25 cellular contexts compared by ENCODE assay signal in genomic region chr13:23987331-23987730, GRCh38.
DNase-seq lines count a peak whose midpoint lies in the region; FAIRE-seq and TF ChIP-seq lines count a peak whose summit lies in the region.
"Had no signal": no experiment of that assay in that cellular context is flagged by ENCODE, and none has a peak within 500 bp of the region (broad histone marks: within the 10 kb centered on the region; RNA-seq: fewer than 3 reads in every experiment).

No MANE protein-coding gene starts in this region.

- DNase-seq in ELR (ENCODE audit: low read depth) (peak; percentile 10), astrocyte (ENCODE audit: low read depth) (peak; percentile 56), fibroblast of villous mesenchyme (ENCODE audit: low read depth) (peak; percentile 82), renal cortical epithelial cell (ENCODE audit: low read depth) (peak; percentile 5), neural progenitor cell (ENCODE audit: low spot score) (no peak), osteocyte (ENCODE audit: extremely low spot score, unreplicated experiment) (no peak), PC-9 (no peak)
- DNase-seq in NK-92 treated with Interleukin-12 subunit alpha and Interleukin-12 subunit beta, amount 100 ng/mL, for 24 hours (lab: John Stamatoyannopoulos, UW) = no peak
- DNase-seq: activated CD4-positive, alpha-beta T cell treated with anti-CD3 and anti-CD28 coated beads, Interleukin-2, amount 10 ng/mL, durations not matched to agents 24 days and 14 days; anterior cingulate cortex; CD8-positive, alpha-beta T cell; central memory CD4-positive, alpha-beta T cell; kidney glomerular epithelial cell; lower lobe of right lung; NCI-H1048; NCI-H1694 treated with DMSO at 0.1 percent for 48 hours; NCI-H526 treated with DMSO at 0.1 percent for 48 hours; sigmoid colon; stimulated activated naive CD4-positive, alpha-beta T cell had no signal

- no peaks in the 10 kb centered on the region for H3K9me3 Mint-ChIP-seq in astrocyte (ENCODE audit: unreplicated experiment)
- peaks cover 3% of the 10 kb centered on the region for H3K9me3 Mint-ChIP-seq in neural progenitor cell
- no peaks in the 10 kb centered on the region for H3K9me3 Mint-ChIP-seq in osteocyte (ENCODE audit: unreplicated experiment)
- H3K9me3 Mint-ChIP-seq: activated CD4-positive, alpha-beta T cell treated with anti-CD3 and anti-CD28 coated beads, Interleukin-2, amount 10 ng/mL, durations not matched to agents 24 days and 14 days; activated naive CD4-positive, alpha-beta T cell treated with anti-CD3 and anti-CD28 coated beads, Interleukin-2, amount 50 U/mL, for 24 hours; CD8-positive, alpha-beta T cell; dendritic cell treated with granulocyte-macrophage colony-stimulating factor and Interleukin-4, amounts not matched to agents 40 ng/mL and 50 ng/mL, for 4 days had no signal

- H3K4me2 ChIP-seq in astrocyte (ENCODE audit: low read length) (no peak overlapping the region), neural progenitor cell (no peak overlapping the region), PC-9 (no peak overlapping the region)

- H3K9me3 ChIP-seq in astrocyte (ENCODE audit: insufficient read depth, low read depth, low read length) = no peaks in the 10 kb centered on the region
- no peaks in the 10 kb centered on the region for H3K9me3 ChIP-seq in neural progenitor cell (ENCODE audit: low read depth)
- H3K9me3 ChIP-seq in PC-9 (ENCODE audit: insufficient read depth, low read depth) = no peaks in the 10 kb centered on the region
- H3K9me3 ChIP-seq: esophagus muscularis mucosa, lower lobe of right lung, sigmoid colon had no signal

- H3K36me3 Mint-ChIP-seq in astrocyte (ENCODE audit: low read depth, unreplicated experiment) (peaks cover 27% of the 10 kb centered on the region), neural progenitor cell (peaks cover 51% of the 10 kb centered on the region), osteocyte (ENCODE audit: unreplicated experiment) (no peaks in the 10 kb centered on the region)
- H3K36me3 Mint-ChIP-seq: activated naive CD4-positive, alpha-beta T cell treated with anti-CD3 and anti-CD28 coated beads, Interleukin-2, amount 50 U/mL, for 24 hours; CD8-positive, alpha-beta T cell had no signal

- H3K27me3 Mint-ChIP-seq in astrocyte (ENCODE audit: low read depth, unreplicated experiment) (peaks cover 6% of the 10 kb centered on the region), neural progenitor cell (ENCODE audit: insufficient read depth, low read depth) (peaks cover 2% of the 10 kb centered on the region), osteocyte (ENCODE audit: unreplicated experiment) (peaks cover 19% of the 10 kb centered on the region)

- POLR2A ChIA-PET in PC-9 (lab: Charles Lee; ENCODE audit: unreplicated experiment) = no interaction called here

- TF ChIP-seq CTCF in astrocyte (IDR thresholded peaks at IDR 0.05; ENCODE audit: insufficient read depth, low read depth, low read length) = no peak
- TF ChIP-seq CTCF in fibroblast of villous mesenchyme (IDR thresholded peaks at IDR 0.05; ENCODE audit: insufficient read depth, low read depth, low read length) = no peak
- TF ChIP-seq CTCF in neural progenitor cell (IDR thresholded peaks at IDR 0.05) = no peak
- no peak for TF ChIP-seq CTCF in osteocyte (IDR thresholded peaks at IDR 0.05)
- TF ChIP-seq CTCF in PC-9 (conservative IDR thresholded peaks at IDR 0.05) = no peak

- H3K9ac ChIP-seq in astrocyte (ENCODE audit: low read length) (no peak overlapping the region), neural progenitor cell (no peak overlapping the region)

- no peaks in the 10 kb centered on the region for H3K9me2 ChIP-seq in PC-9 (ENCODE audit: insufficient read depth)

- H3K27ac Mint-ChIP-seq in astrocyte (ENCODE audit: unreplicated experiment) (peak overlapping the region; percentile 20), neural progenitor cell (no peak overlapping the region), osteocyte (ENCODE audit: unreplicated experiment) (no peak overlapping the region)
- H3K27ac Mint-ChIP-seq: activated CD4-positive, alpha-beta T cell treated with anti-CD3 and anti-CD28 coated beads, Interleukin-2, amount 10 ng/mL, durations not matched to agents 24 days and 14 days; activated naive CD4-positive, alpha-beta T cell treated with anti-CD3 and anti-CD28 coated beads, Interleukin-2, amount 50 U/mL, for 24 hours; CD8-positive, alpha-beta T cell; dendritic cell treated with granulocyte-macrophage colony-stimulating factor and Interleukin-4, amounts not matched to agents 40 ng/mL and 50 ng/mL, for 4 days; progenitor cell of endocrine pancreas had no signal

- no peak overlapping the region for H3K27ac ChIP-seq in astrocyte (ENCODE audit: low read depth, low read length)
- no peak overlapping the region for H3K27ac ChIP-seq in neural progenitor cell
- no peak overlapping the region for H3K27ac ChIP-seq in PC-9
- H3K27ac ChIP-seq: esophagus muscularis mucosa, lower lobe of right lung, sigmoid colon had no signal

- H2AFZ ChIP-seq in astrocyte (ENCODE audit: low read depth, low read length) (no peak overlapping the region), neural progenitor cell (replicated peaks) (no peak overlapping the region), PC-9 (no peak overlapping the region)

- no peaks in the 10 kb centered on the region for H3K36me3 ChIP-seq in astrocyte (ENCODE audit: insufficient read depth, low read length)
- H3K36me3 ChIP-seq in neural progenitor cell = no peaks in the 10 kb centered on the region
- no peaks in the 10 kb centered on the region for H3K36me3 ChIP-seq in PC-9 (ENCODE audit: low read depth)
- H3K36me3 ChIP-seq: esophagus muscularis mucosa, lower lobe of right lung, sigmoid colon had no signal

- H4K20me1 ChIP-seq in astrocyte (ENCODE audit: insufficient read depth, low read length) (no peaks in the 10 kb centered on the region), neural progenitor cell (ENCODE audit: low read depth) (no peaks in the 10 kb centered on the region), PC-9 (ENCODE audit: insufficient read depth) (no peaks in the 10 kb centered on the region)

- CTCF ChIA-PET in PC-9 (lab: Charles Lee) = no interaction called here

- no peak for FAIRE-seq in astrocyte (lab: Jason Lieb, UNC)
- FAIRE-seq: H1, RCC 7860 had no signal

- intact Hi-C loops in PC-9 (cut with micrococcal nuclease; ENCODE audit: unreplicated experiment) = no loop called here

- H3K27me3 ChIP-seq in astrocyte (ENCODE audit: insufficient read depth, low read length) (peaks cover 12% of the 10 kb centered on the region), neural progenitor cell (no peaks in the 10 kb centered on the region), PC-9 (ENCODE audit: insufficient read depth, low read depth) (peaks cover 21% of the 10 kb centered on the region)
- H3K27me3 ChIP-seq: esophagus muscularis mucosa, sigmoid colon had no signal

- H3K4me1 ChIP-seq in astrocyte (ENCODE audit: insufficient read depth, low read length) (no peaks in the 10 kb centered on the region), neural progenitor cell (peaks cover 10% of the 10 kb centered on the region), PC-9 (replicated peaks; ENCODE audit: insufficient read depth) (no peaks in the 10 kb centered on the region)

- H3K4me1 Mint-ChIP-seq in astrocyte (ENCODE audit: low read depth, unreplicated experiment) (peaks cover 21% of the 10 kb centered on the region), neural progenitor cell (peaks cover 43% of the 10 kb centered on the region), osteocyte (ENCODE audit: unreplicated experiment) (no peaks in the 10 kb centered on the region)
- H3K4me1 Mint-ChIP-seq: activated CD4-positive, alpha-beta T cell treated with anti-CD3 and anti-CD28 coated beads, Interleukin-2, amount 10 ng/mL, durations not matched to agents 24 days and 14 days; activated naive CD4-positive, alpha-beta T cell treated with anti-CD3 and anti-CD28 coated beads, Interleukin-2, amount 50 U/mL, for 24 hours had no signal

- H3K79me2 ChIP-seq in astrocyte (ENCODE audit: insufficient read depth, low read length) (no peaks in the 10 kb centered on the region), neural progenitor cell (ENCODE audit: low read depth) (no peaks in the 10 kb centered on the region), PC-9 (ENCODE audit: low read depth) (no peaks in the 10 kb centered on the region)

- BruUV-seq in PC-9 (replicated peaks; lab: Mats Ljungman, UMichigan) = no TSS peak

- no peak overlapping the region for H3K4me3 Mint-ChIP-seq in astrocyte (ENCODE audit: unreplicated experiment)
- no peak overlapping the region for H3K4me3 Mint-ChIP-seq in neural progenitor cell
- no peak overlapping the region for H3K4me3 Mint-ChIP-seq in osteocyte (ENCODE audit: unreplicated experiment)
- H3K4me3 Mint-ChIP-seq: activated CD4-positive, alpha-beta T cell treated with anti-CD3 and anti-CD28 coated beads, Interleukin-2, amount 10 ng/mL, durations not matched to agents 24 days and 14 days; activated naive CD4-positive, alpha-beta T cell treated with anti-CD3 and anti-CD28 coated beads, Interleukin-2, amount 50 U/mL, for 24 hours; CD8-positive, alpha-beta T cell; dendritic cell treated with granulocyte-macrophage colony-stimulating factor and Interleukin-4, amounts not matched to agents 40 ng/mL and 50 ng/mL, for 4 days had no signal

- H3F3A ChIP-seq in neural progenitor cell (ENCODE audit: low read depth) (no peaks in the 10 kb centered on the region), PC-9 (ENCODE audit: insufficient read depth, low read depth) (no peaks in the 10 kb centered on the region)

- H3K4me3 ChIP-seq in astrocyte (ENCODE audit: insufficient read depth, low read depth, low read length) (no peak overlapping the region), fibroblast of villous mesenchyme (ENCODE audit: low read depth, low read length) (no peak overlapping the region), neural progenitor cell (no peak overlapping the region), PC-9 (no peak overlapping the region)
- H3K4me3 ChIP-seq: esophagus muscularis mucosa, lower lobe of right lung, sigmoid colon had no signal

Comparison
In these comparisons a context has a peak if more than half of its experiments do, and no peak if none do; other contexts are left out.
1. DNase-seq: peak in ELR (single experiment), astrocyte (single experiment), fibroblast of villous mesenchyme (single experiment) and renal cortical epithelial cell (single experiment); none in NK-92 treated with Interleukin-12 subunit alpha and Interleukin-12 subunit beta, amount 100 ng/mL, for 24 hours (single experiment), neural progenitor cell (single experiment), osteocyte (single experiment) and PC-9 (0 of 2).